In the genomic region with DNA sequence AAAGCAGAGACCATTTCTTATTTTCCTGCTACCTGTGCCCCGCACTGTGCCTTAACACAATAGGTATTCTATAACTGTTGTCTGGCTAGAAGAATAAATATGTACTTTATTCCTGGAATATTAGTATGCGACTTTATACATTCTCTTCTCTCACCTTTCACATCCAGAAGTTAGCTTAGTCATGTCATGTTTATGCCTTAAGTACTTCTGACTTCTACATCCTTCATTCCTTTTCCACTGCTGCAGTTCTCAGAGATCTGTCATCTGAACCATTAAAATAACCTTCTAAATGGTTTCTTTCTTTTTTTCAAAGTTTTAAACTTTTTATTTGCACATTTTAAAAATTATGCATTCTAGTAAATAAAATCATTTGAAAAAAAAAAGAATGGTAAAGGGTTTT, we compare ENCODE assay signal across 31 cellular contexts. TPM values are rescaled to one million over a fixed set of nuclear protein-coding genes. Genes with fewer than 3 reads are reported as not detected.
"Had no signal": no experiment of that assay in that cellular context is flagged by ENCODE, and none has a peak within 500 bp of the region (broad histone marks: within the 10 kb centered on the region; RNA-seq: fewer than 3 reads in every experiment).

No MANE protein-coding gene starts in this region.

- H3K27ac ChIP-seq: adrenal gland, brain microvascular endothelial cell, Peyer's patch, SJSA1 had no signal

- H3K9me3 ChIP-seq: adrenal gland, Peyer's patch, SJSA1, SK-N-SH had no signal

- H3K9ac ChIP-seq: SK-N-SH had no signal

- DNase-seq: activated CD4-positive, alpha-beta T cell treated with anti-CD3 and anti-CD28 coated beads, Interleukin-2, amount 10 ng/mL, durations not matched to agents 24 days and 14 days; activated CD4-positive, alpha-beta T cell treated with anti-CD3 and anti-CD28 coated beads, Interleukin-2, amount 50 U/mL, for 4 hours; activated CD8-positive, alpha-beta T cell treated with anti-CD3 and anti-CD28 coated beads for 36 hours; activated effector memory CD4-positive, alpha-beta T cell treated with anti-CD3 and anti-CD28 coated beads, Interleukin-2, amount 50 U/mL, for 16 hours; activated naive CD4-positive, alpha-beta T cell treated with Interleukin-2 at 50 U/mL for 16 hours; activated T-cell treated with anti-CD3 and anti-CD28 coated beads, Interleukin-2, amount 50 U/mL, for 1 hour; activated T-cell treated with anti-CD3 and anti-CD28 coated beads, Interleukin-2, amount 50 U/mL, for 72 hours; adrenal gland; anterior cingulate cortex; brain microvascular endothelial cell; central memory CD4-positive, alpha-beta T cell; Kasumi-1; MM.1S; MV-4-11; NCI-H1092; NCI-H1436 treated with DMSO at 0.1 percent for 48 hours; NCI-H1694 treated with DMSO at 0.1 percent for 48 hours; NCI-H2029; NCI-H510A; NCI-H526; NCI-H748 treated with DMSO at 0.1 percent for 48 hours; NK-92 treated with Interleukin-12 subunit alpha and Interleukin-12 subunit beta, amount 100 ng/mL, for 24 hours; PC-3; Peyer's patch; RPMI8226; SHP77 treated with DMSO at 0.1 percent for 48 hours; SK-N-SH had no signal

- H3K4me1 ChIP-seq: adrenal gland, Peyer's patch, SJSA1 had no signal

- H3K4me2 ChIP-seq: SK-N-SH had no signal

- H3K36me3 ChIP-seq: adrenal gland, brain microvascular endothelial cell, Peyer's patch had no signal

- ATAC-seq: activated CD8-positive, alpha-beta T cell treated with anti-CD3 and anti-CD28 coated beads for 36 hours; activated naive CD4-positive, alpha-beta T cell treated with anti-CD3 and anti-CD28 coated beads, Interleukin-2, amount 50 U/mL, for 72 hours; activated T-cell treated with anti-CD3 and anti-CD28 coated beads, Interleukin-2, amount 50 U/mL, for 72 hours; activated T-helper 17 cell treated with anti-CD3 and anti-CD28 coated beads, Interleukin-2, amount 50 U/mL, for 72 hours; PC-3 had no signal

- H3K4me3 ChIP-seq: adrenal gland, Peyer's patch, SJSA1 had no signal

- H3K27me3 ChIP-seq: brain microvascular endothelial cell, Peyer's patch, SJSA1 had no signal

RNA-seq across cellular contexts. Expression of gene RAB41, which starts 42.4 kb away (rescaled TPM):
- total RNA-seq: activated CD4-positive, alpha-beta T cell treated with anti-CD3 and anti-CD28 coated beads, Interleukin-2, amount 10 ng/mL, durations not matched to agents 24 days and 14 days; activated CD8-positive, alpha-beta memory T cell treated with anti-CD3 and anti-CD28 coated beads for 36 hours; activated CD8-positive, alpha-beta T cell treated with anti-CD3 and anti-CD28 coated beads for 36 hours; activated naive CD4-positive, alpha-beta T cell treated with anti-CD3 and anti-CD28 coated beads, Interleukin-2, amount 50 U/mL, for 72 hours; activated T-cell treated with anti-CD3 and anti-CD28 coated beads, Interleukin-2, amount 50 U/mL, for 72 hours; activated T-helper 17 cell treated with anti-CD3 and anti-CD28 coated beads, Interleukin-2, amount 50 U/mL, for 72 hours; adrenal gland; PC-3; Peyer's patch; SJSA1 had no signal
- polyA plus RNA-seq: adrenal gland, SK-N-SH had no signal

RNA-seq across cellular contexts. Expression of gene ARR3, which starts 56.2 kb away (rescaled TPM):
- total RNA-seq: activated CD4-positive, alpha-beta T cell treated with anti-CD3 and anti-CD28 coated beads, Interleukin-2, amount 10 ng/mL, durations not matched to agents 24 days and 14 days; activated CD8-positive, alpha-beta memory T cell treated with anti-CD3 and anti-CD28 coated beads for 36 hours; activated CD8-positive, alpha-beta T cell treated with anti-CD3 and anti-CD28 coated beads for 36 hours; activated naive CD4-positive, alpha-beta T cell treated with anti-CD3 and anti-CD28 coated beads, Interleukin-2, amount 50 U/mL, for 72 hours; activated T-cell treated with anti-CD3 and anti-CD28 coated beads, Interleukin-2, amount 50 U/mL, for 72 hours; activated T-helper 17 cell treated with anti-CD3 and anti-CD28 coated beads, Interleukin-2, amount 50 U/mL, for 72 hours; adrenal gland; PC-3; SJSA1 had no signal
- polyA plus RNA-seq: adrenal gland, SK-N-SH had no signal
